ENCODE assay signal across 13 cellular contexts in the genomic region with DNA sequence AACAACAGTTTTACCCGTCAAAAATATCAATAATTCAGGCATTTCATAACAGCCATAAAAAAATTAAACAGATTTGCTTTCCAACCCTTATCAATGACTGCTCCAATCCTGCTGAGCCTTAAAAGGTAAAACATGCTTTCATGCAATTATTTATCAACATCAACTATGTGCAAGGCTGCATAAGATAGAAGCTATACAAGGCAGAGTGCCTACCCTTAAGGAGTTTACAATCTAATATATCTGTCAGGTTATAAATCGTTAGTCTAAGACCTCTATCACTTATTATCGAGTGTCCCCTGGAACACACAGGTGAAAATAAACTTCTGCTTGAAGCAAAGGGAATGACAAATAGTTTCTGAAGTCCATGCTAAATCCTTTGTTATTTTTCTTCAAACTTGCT. TPM values are rescaled to one million over a fixed set of nuclear protein-coding genes. Genes with fewer than 3 reads are reported as not detected.
DNase-seq lines count a peak whose midpoint lies in the region; ATAC-seq and TF ChIP-seq lines count a peak whose summit lies in the region.
"Had no signal": no experiment of that assay in that cellular context is flagged by ENCODE, and none has a peak within 500 bp of the region (broad histone marks: within the 10 kb centered on the region; RNA-seq: fewer than 3 reads in every experiment).

No MANE protein-coding gene starts in this region.

- no TSS peak for BruUV-seq in Caco-2 (replicated peaks; lab: Mats Ljungman, UMichigan)

- peaks cover 42% of the 10 kb centered on the region for H3K4me1 Mint-ChIP-seq in Caco-2 (ENCODE audit: low read depth, unreplicated experiment)
- peaks cover 13% of the 10 kb centered on the region in 2 donors for H3K4me1 Mint-ChIP-seq in effector memory CD8-positive, alpha-beta T cell (ENCODE audit: low read depth in 2 of 2)

- peak overlapping the region; percentile 89 for H3K4me3 Mint-ChIP-seq in Caco-2 (ENCODE audit: unreplicated experiment)
- H3K4me3 Mint-ChIP-seq in effector memory CD8-positive, alpha-beta T cell = no peak overlapping the region

- no peak overlapping the region for H3K27ac Mint-ChIP-seq in Caco-2 (ENCODE audit: unreplicated experiment)
- H3K27ac Mint-ChIP-seq in effector memory CD8-positive, alpha-beta T cell = no peak overlapping the region

- H3K9me3 Mint-ChIP-seq in Caco-2 (ENCODE audit: unreplicated experiment) = no peaks in the 10 kb centered on the region
- H3K9me3 Mint-ChIP-seq in effector memory CD8-positive, alpha-beta T cell = no peaks in the 10 kb centered on the region
- H3K9me3 Mint-ChIP-seq: memory B cell had no signal

- intact Hi-C loops in Caco-2 (cut with micrococcal nuclease; ENCODE audit: unreplicated experiment) = no loop called here
- intact Hi-C loops in psoas muscle (cut with DNase I) = no loop called here

- H3K27me3 ChIP-seq in Caco-2 (replicated peaks; ENCODE audit: control insufficient read depth, insufficient read depth, low read length) = no peaks in the 10 kb centered on the region
- H3K27me3 ChIP-seq in adipocyte (replicated peaks; ENCODE audit: control insufficient read depth, insufficient read depth, low read length) = no peaks in the 10 kb centered on the region
- no peaks in the 10 kb centered on the region for H3K27me3 ChIP-seq in gastroesophageal sphincter
- H3K27me3 ChIP-seq in psoas muscle (ENCODE audit: insufficient read depth in 3 of 3, low read length in 2 of 3) = no peaks in the 10 kb centered on the region

- no peak overlapping the region; the same call in 1 of the 2 replicates for H3K4me3 ChIP-seq in Caco-2 (ENCODE audit: low read depth, low read length)
- H3K4me3 ChIP-seq in adipocyte (ENCODE audit: low read length) = peak overlapping the region; percentile 97
- peak overlapping the region; percentile 86 to 99 for H3K4me3 ChIP-seq in gastroesophageal sphincter
- H3K4me3 ChIP-seq in psoas muscle = peak overlapping the region; percentile 74

- ATAC-seq in gastroesophageal sphincter (no peak), psoas muscle (no peak), GM18861 (IDR thresholded peaks at IDR 0.05; ENCODE audit: unreplicated experiment) (no peak), HG03469 (IDR thresholded peaks at IDR 0.05; ENCODE audit: unreplicated experiment) (no peak)
- ATAC-seq in effector memory CD8-positive, alpha-beta T cell (replicated peaks) = no peak

- CTCF ChIA-PET in Caco-2 (lab: Charles Lee) = no interaction called here

- no peak for TF ChIP-seq EP300 in gastroesophageal sphincter (IDR thresholded peaks at IDR 0.05)

- H3K27ac ChIP-seq in gastroesophageal sphincter (peak overlapping the region; percentile 96 to 98 (median 97)), psoas muscle (no peak overlapping the region)

- TF ChIP-seq POLR2A in gastroesophageal sphincter (IDR thresholded peaks at IDR 0.05) = no peak

- peak overlapping the region; percentile 92 for H3K9ac ChIP-seq in adipocyte (ENCODE audit: low read length)

- no peaks in the 10 kb centered on the region for H3K27me3 Mint-ChIP-seq in Caco-2 (ENCODE audit: insufficient read depth, unreplicated experiment)
- H3K27me3 Mint-ChIP-seq in effector memory CD8-positive, alpha-beta T cell = peaks cover 6 to 17% of the 10 kb centered on the region in 2 donors

- peaks cover 35% of the 10 kb centered on the region for H3K36me3 Mint-ChIP-seq in Caco-2 (ENCODE audit: insufficient read depth, unreplicated experiment)
- peaks cover 12% of the 10 kb centered on the region for H3K36me3 Mint-ChIP-seq in effector memory CD8-positive, alpha-beta T cell (ENCODE audit: insufficient read depth)
- H3K36me3 Mint-ChIP-seq: CD4-positive, CD25-positive, alpha-beta regulatory T cell had no signal

- H3K4me1 ChIP-seq in Caco-2 (peaks cover 60% of the 10 kb centered on the region), adipocyte (ENCODE audit: control insufficient read depth, insufficient read depth, low read length) (peaks cover 70% of the 10 kb centered on the region), gastroesophageal sphincter (peaks cover 0 to 63% (median 9%) of the 10 kb centered on the region in 3 donors), psoas muscle (peaks cover 65% of the 10 kb centered on the region)

- DNase-seq in Caco-2 (no peak), adipocyte (ENCODE audit: low read depth) (peak; percentile 21), psoas muscle (no peak), hippocampal formation (lab: John Stamatoyannopoulos, UW) (no peak)
- no peak for DNase-seq in effector memory CD8-positive, alpha-beta T cell
- DNase-seq: CD4-positive, CD25-positive, alpha-beta regulatory T cell; effector CD4-positive, alpha-beta T cell; NCI-H446; T-helper 2 cell had no signal

- TF ChIP-seq CTCF in Caco-2 (IDR thresholded peaks at IDR 0.05; ENCODE audit: insufficient read depth in 1 of 2, low read depth in 1 of 2, low read length in 1 of 2, severe bottlenecking in 1 of 2, unreplicated experiment in 1 of 2) = no peak
- no peak for TF ChIP-seq CTCF in gastroesophageal sphincter (IDR thresholded peaks at IDR 0.05)
- TF ChIP-seq CTCF in psoas muscle (IDR thresholded peaks at IDR 0.05) = no peak

- POLR2A ChIA-PET in Caco-2 (lab: Charles Lee) = interaction anchor here (0.6 kb wide), 1 partner anchor 66 kb away, joined by 4 read pairs; no protein-coding TSS in a partner anchor

- H3K36me3 ChIP-seq in Caco-2 (ENCODE audit: control insufficient read depth, insufficient read depth, low read length) (no peaks in the 10 kb centered on the region), adipocyte (ENCODE audit: control insufficient read depth, insufficient read depth, low read length, severe bottlenecking) (peaks cover 12% of the 10 kb centered on the region), gastroesophageal sphincter (no peaks in the 10 kb centered on the region), psoas muscle (ENCODE audit: insufficient read depth in 1 of 2, low read depth in 1 of 2) (no peaks in the 10 kb centered on the region)

- H3K9me3 ChIP-seq in Caco-2 (no peaks in the 10 kb centered on the region), adipocyte (ENCODE audit: control insufficient read depth, low read length) (no peaks in the 10 kb centered on the region), gastroesophageal sphincter (no peaks in the 10 kb centered on the region), psoas muscle (no peaks in the 10 kb centered on the region)

- 58 to 59% methylated on average over 3 of the region's 3 CpGs for WGBS in gastroesophageal sphincter (ENCODE audit: low coverage in 1 of 2), 2 donors
- WGBS in psoas muscle, 3 donors = 80 to 92% (median 82%) methylated on average over 3 of the region's 3 CpGs

RNA-seq across cellular contexts. Expression of gene ERRFI1, which starts 1.8 kb away (rescaled TPM):
- total RNA-seq in Caco-2 (2022) (37.2 and 40.9 TPM in 2 replicates), gastroesophageal sphincter (100 to 1,000 TPM; 344 to 570 (median 393) TPM), psoas muscle (10 to 100 TPM; 23.2 to 76.2 (median 58.7) TPM)
- 10 to 100 TPM; 55.4 to 99.9 (median 94.9) TPM for polyA plus RNA-seq in psoas muscle
